In the genomic region with DNA sequence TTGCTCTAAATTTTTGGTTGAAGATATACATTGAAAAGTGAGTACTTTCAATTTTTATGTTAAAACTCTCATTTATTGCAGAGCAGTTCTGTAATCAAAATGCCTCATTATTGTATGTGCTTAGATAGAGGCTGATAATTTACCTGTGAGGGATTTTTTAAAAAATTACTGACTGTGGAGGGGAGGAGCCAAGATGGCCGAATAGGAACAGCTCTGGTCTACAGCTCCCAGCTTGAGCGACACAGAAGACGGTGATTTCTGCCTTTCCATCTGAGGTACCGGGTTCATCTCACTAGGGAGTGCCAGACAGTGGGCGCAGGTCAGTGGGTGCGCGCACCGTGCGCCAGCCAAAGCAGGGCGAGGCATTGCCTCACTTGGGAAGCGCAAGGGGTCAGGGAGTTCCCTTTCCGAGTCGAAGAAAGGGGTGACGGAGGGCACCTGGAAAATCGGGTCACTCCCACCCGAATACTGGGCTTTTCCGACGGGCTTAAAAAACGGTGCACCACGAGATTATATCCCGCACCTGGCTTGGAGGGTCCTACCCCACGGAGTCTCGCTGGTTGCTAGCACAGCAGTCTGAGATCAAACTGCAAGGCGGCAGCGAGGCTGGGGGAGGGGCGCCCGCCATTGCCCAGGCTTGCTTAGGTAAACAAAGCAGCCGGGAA, we compare ENCODE assay signal across 7 cellular contexts.
A peak's percentile ranks its signal among the peaks of the same experiment; 100 is the strongest.
DNase-seq lines count a peak whose midpoint lies in the region; ATAC-seq, FAIRE-seq and TF ChIP-seq lines count a peak whose summit lies in the region.
"Not testable (repeated sequence)": the region's sequence is repeated elsewhere in the genome, so short reads cannot be mapped to it uniquely, and the experiment has no call there.

No MANE protein-coding gene starts in this region.

- peak overlapping the region; percentile 70 for H3K4me2 ChIP-seq in A549
- H3K4me2 ChIP-seq in GM23338: peak overlapping the region; percentile 70

- H2AFZ ChIP-seq in GM23338: peak overlapping the region; percentile 66; the same call in 1 of the 2 replicates

- TF ChIP-seq EP300 in A549 (IDR thresholded peaks at IDR 0.05): not testable (repeated sequence)

- TF ChIP-seq CTCF in A549 (IDR thresholded peaks at IDR 0.05); GM23338 (conservative IDR thresholded peaks at IDR 0.05; ENCODE audit: low read depth in 2 of 2); fibroblast of villous mesenchyme (IDR thresholded peaks at IDR 0.05; ENCODE audit: insufficient read depth, low read depth, low read length); neural crest cell (conservative IDR thresholded peaks at IDR 0.05): not testable (repeated sequence)

- CTCF ChIA-PET in A549 (lab: Yijun Ruan, JAX): not testable (repeated sequence)

- FAIRE-seq in A549 (lab: Jason Lieb, UNC): not testable (repeated sequence)

- H3K4me3 Mint-ChIP-seq in GM23338: peak overlapping the region; percentile 63
- H3K4me3 Mint-ChIP-seq in neural crest cell: peak overlapping the region; percentile 76

- H3K9me3 Mint-ChIP-seq in GM23338, neural crest cell: not testable (repeated sequence)

- not testable (repeated sequence) for H3K27me3 ChIP-seq in GM23338 (ENCODE audit: insufficient read depth)

- H3F3A ChIP-seq in GM23338 (replicated peaks; ENCODE audit: low read depth): not testable (repeated sequence)

- peak overlapping the region; percentile 77 to 86 for H3K27ac ChIP-seq in A549
- not testable (repeated sequence) for H3K27ac ChIP-seq in GM23338 (ENCODE audit: low read depth)

- not testable (repeated sequence) for H3K9me2 ChIP-seq in GM23338 (ENCODE audit: insufficient read depth)

- H3K4me3 ChIP-seq in A549: peak overlapping the region; percentile 63
- peak overlapping the region; percentile 52 for H3K4me3 ChIP-seq in GM23338
- peak overlapping the region; percentile 9 for H3K4me3 ChIP-seq in fibroblast of villous mesenchyme (ENCODE audit: low read depth, low read length)

- H4K20me1 ChIP-seq in GM23338 (replicated peaks; ENCODE audit: insufficient read depth): not testable (repeated sequence)

- POLR2A ChIA-PET in A549 (lab: Yijun Ruan, JAX): not testable (repeated sequence)

- not testable (repeated sequence) for TF ChIP-seq POLR2A in A549 (IDR thresholded peaks at IDR 0.05; ENCODE audit: low read length)

- not testable (repeated sequence) for H3K4me1 ChIP-seq in A549; GM23338 (ENCODE audit: insufficient read depth)

- H3K27ac Mint-ChIP-seq in GM23338: not testable (repeated sequence)
- H3K27ac Mint-ChIP-seq in neural crest cell (ENCODE audit: unreplicated experiment): peak overlapping the region; percentile 96

- H3K9me3 ChIP-seq in A549: not testable (repeated sequence)

- H3K36me3 ChIP-seq in GM23338 (ENCODE audit: insufficient read depth): not testable (repeated sequence)

- not testable (repeated sequence) for H3K27me3 Mint-ChIP-seq in GM23338 (ENCODE audit: insufficient read depth, low read depth, poor library complexity); neural crest cell (ENCODE audit: low read depth)

- not testable (repeated sequence) for TF ChIP-seq RAD21 in A549 (conservative IDR thresholded peaks at IDR 0.05 in 1 of 2, IDR thresholded peaks at IDR 0.05 in 1 of 2)

- 2% methylated on average over 16 of the region's 28 CpGs for WGBS in A549 (ENCODE audit: missing lambda C conversion rate)

- ATAC-seq in A549, GM23338: not testable (repeated sequence)

- not testable (repeated sequence) for H3K36me3 Mint-ChIP-seq in GM23338 (ENCODE audit: low read depth); neural crest cell (ENCODE audit: low read depth)

- not testable (repeated sequence) for DNase-seq in A549 (ENCODE audit: low read depth in 1 of 2, low spot score in 1 of 2); GM23338 (ENCODE audit: low spot score); fibroblast of villous mesenchyme (ENCODE audit: low read depth)
- DNase-seq in HT-29 (ENCODE audit: low spot score): peak; percentile 14
- peak; percentile 8 for DNase-seq in NCI-H748 (lab: John Stamatoyannopoulos, UW; ENCODE audit: unreplicated experiment)
- peak; percentile 18 for DNase-seq in SW480 (ENCODE audit: low spot score)
- peak; percentile 2 for DNase-seq in neural crest cell (ENCODE audit: low read depth, low spot score)

- not testable (repeated sequence) for H3K79me2 ChIP-seq in GM23338 (replicated peaks; ENCODE audit: insufficient read depth)

- H3K4me1 Mint-ChIP-seq in GM23338, neural crest cell: not testable (repeated sequence)

Comparison
In these comparisons a context has a peak if more than half of its experiments do, and no peak if none do; other contexts are left out.
1. H3K4me3 ChIP-seq: peak in every context shown above with its lines; median percentile 63 in A549; 52 in GM23338; 9 in fibroblast of villous mesenchyme.